Comparison of ENCODE assay signal across 8 cellular contexts in genomic region chr3:48446425-48447193, GRCh38. TPM values are rescaled to one million over a fixed set of nuclear protein-coding genes. Genes with fewer than 3 reads are reported as not detected.
DNase-seq lines count a peak whose midpoint lies in the region; ATAC-seq and TF ChIP-seq lines count a peak whose summit lies in the region.

TSS of gene ATRIP (plus strand) at chr3:48446737. CDS start at chr3:48446846, 109 bp downstream.

- peak within 1 kb of the TSS; percentile 92 for H3K27ac Mint-ChIP-seq in progenitor cell of endocrine pancreas

- H3K27me3 ChIP-seq in adrenal gland (no peaks in the 10 kb centered on the region), heart right ventricle (no peaks in the 10 kb centered on the region), upper lobe of right lung (no peaks in the 10 kb centered on the region)

- no peaks in the 10 kb centered on the region for H3K9me3 ChIP-seq in adrenal gland (replicated peaks in 1 of 3)
- no peaks in the 10 kb centered on the region for H3K9me3 ChIP-seq in heart right ventricle
- H3K9me3 ChIP-seq in upper lobe of right lung, result no peaks in the 10 kb centered on the region

- TF ChIP-seq CTCF in GM12875 (IDR thresholded peaks at IDR 0.05; ENCODE audit: borderline replicate concordance, insufficient read depth, low read depth, low read length), result no peak
- TF ChIP-seq CTCF in adrenal gland (IDR thresholded peaks at IDR 0.05), result no peak
- TF ChIP-seq CTCF in heart right ventricle (IDR thresholded peaks at IDR 0.05), result peak in 1 of 9 donors; percentile 42
- no peak for TF ChIP-seq CTCF in progenitor cell of endocrine pancreas (IDR thresholded peaks at IDR 0.05; ENCODE audit: unreplicated experiment)
- no peak for TF ChIP-seq CTCF in upper lobe of right lung (IDR thresholded peaks at IDR 0.05)

- no peaks in the 10 kb centered on the region for H3K27me3 Mint-ChIP-seq in progenitor cell of endocrine pancreas

- DNase-seq in NCI-H1105 (lab: John Stamatoyannopoulos, UW), result peak; percentile 50
- peak; percentile 87 to 95 (median 90) for DNase-seq in adrenal gland
- peak; percentile 88 to 92 for DNase-seq in heart right ventricle
- DNase-seq in progenitor cell of endocrine pancreas (ENCODE audit: low spot score, unreplicated experiment), result peak; percentile 86
- peak; percentile 96 for DNase-seq in upper lobe of right lung

- peak; percentile 90 to 95 for TF ChIP-seq POLR2A in adrenal gland (IDR thresholded peaks at IDR 0.05)

- H3K4me1 Mint-ChIP-seq in progenitor cell of endocrine pancreas (ENCODE audit: low read depth), result peaks cover 26% of the 10 kb centered on the region

- peak; percentile 87 for ATAC-seq in HG02610 (IDR thresholded peaks at IDR 0.05; ENCODE audit: unreplicated experiment)
- ATAC-seq in heart right ventricle, result peak; percentile 98 to 99 (median 99)
- peak; percentile 99 for ATAC-seq in upper lobe of right lung

- intact Hi-C loops in T-helper 1 cell treated with Interleukin-12 subunit alpha and Interleukin-12 subunit beta and Interleukin-4 antibody, amounts not matched to agents 30 ng/mL and 1 ng/mL, for 36 hours (cut with micrococcal nuclease), result loop anchor here (1.0 to 10.0 kb wide), 9 partner anchors 10 to 1491 kb away; partner anchors contain the start of genes ARIH2, CELSR3, NME6 and PFKFB4
- intact Hi-C loops in adrenal gland (cut with DNase I) (no loop called here), heart right ventricle (cut with DNase I) (loop anchor here in 1 of 10 donors (5.0 kb wide), 1 partner anchor 111 kb away; the partner anchor contains the start of gene PFKFB4), upper lobe of right lung (cut with DNase I) (no loop called here)

- H3K4me3 ChIP-seq in GM12875 (ENCODE audit: low read depth, low read length) (peak within 1 kb of the TSS; percentile 91), adrenal gland (peak within 1 kb of the TSS; percentile 62 to 92 (median 85)), heart right ventricle (peak within 1 kb of the TSS; percentile 63 to 91 (median 78)), upper lobe of right lung (peak within 1 kb of the TSS; percentile 64)

- H3K9me3 Mint-ChIP-seq in progenitor cell of endocrine pancreas (ENCODE audit: low read depth), result no peaks in the 10 kb centered on the region

- H3K27ac ChIP-seq in adrenal gland (peak within 1 kb of the TSS; percentile 68 to 96 (median 86)), heart right ventricle (peak within 1 kb of the TSS; percentile 52 to 94 (median 90)), upper lobe of right lung (peak within 1 kb of the TSS; percentile 87)

- peaks cover 0 to 22% of the 10 kb centered on the region in 2 donors for H3K36me3 ChIP-seq in adrenal gland (replicated peaks in 1 of 2)
- H3K36me3 ChIP-seq in heart right ventricle, result peaks cover 0 to 53% (median 5%) of the 10 kb centered on the region in 9 donors
- peaks cover 39% of the 10 kb centered on the region for H3K36me3 ChIP-seq in upper lobe of right lung

- H3K4me1 ChIP-seq in adrenal gland (replicated peaks in 1 of 2), result peaks cover 17 to 28% of the 10 kb centered on the region in 2 donors
- H3K4me1 ChIP-seq in heart right ventricle, result peaks cover 4 to 34% (median 25%) of the 10 kb centered on the region in 9 donors
- peaks cover 24% of the 10 kb centered on the region for H3K4me1 ChIP-seq in upper lobe of right lung

- 0 to 1% (median 0%) methylated on average over 11 to 91 of the region's 91 CpGs for WGBS in adrenal gland, 4 donors
- 0 to 1% methylated on average over 85 to 91 of the region's 91 CpGs for WGBS in heart right ventricle, 2 donors

- H3K36me3 Mint-ChIP-seq in progenitor cell of endocrine pancreas (ENCODE audit: insufficient read depth), result peaks cover 3% of the 10 kb centered on the region

- peak within 1 kb of the TSS; percentile 83 for H3K4me3 Mint-ChIP-seq in progenitor cell of endocrine pancreas (ENCODE audit: low read depth)

RNA-seq across cellular contexts. Expression of gene ATRIP, which starts in this region (rescaled TPM):
- 17.0 and 17.4 TPM in 2 replicates for total RNA-seq in T-helper 1 cell treated with Interleukin-12 subunit alpha and Interleukin-12 subunit beta and Interleukin-4 antibody, amounts not matched to agents 30 ng/mL and 1 ng/mL, for 36 hours
- total RNA-seq in adrenal gland (10 to 100 TPM in 1 of 8 donors, 1 to 10 TPM in 7; 5.1 to 15.9 (median 6.7) TPM), heart right ventricle (1 to 10 TPM; 2.2 to 5.4 (median 3.8) TPM), progenitor cell of endocrine pancreas (13.8 and 15.2 TPM in 2 replicates), upper lobe of right lung (5.3 TPM)
- polyA plus RNA-seq in adrenal gland (1 to 10 TPM; 6.7 to 9.1 (median 8.4) TPM), heart right ventricle (1 to 10 TPM; 4.5 to 5.1 TPM)

Comparison
In these comparisons a context has a peak if more than half of its experiments do, and no peak if none do; other contexts are left out.
1. Peak in every context shown above with its lines: DNase-seq, ATAC-seq, H3K4me3 ChIP-seq and H3K27ac ChIP-seq.